35 cellular contexts compared by ENCODE assay signal in the genomic region with DNA sequence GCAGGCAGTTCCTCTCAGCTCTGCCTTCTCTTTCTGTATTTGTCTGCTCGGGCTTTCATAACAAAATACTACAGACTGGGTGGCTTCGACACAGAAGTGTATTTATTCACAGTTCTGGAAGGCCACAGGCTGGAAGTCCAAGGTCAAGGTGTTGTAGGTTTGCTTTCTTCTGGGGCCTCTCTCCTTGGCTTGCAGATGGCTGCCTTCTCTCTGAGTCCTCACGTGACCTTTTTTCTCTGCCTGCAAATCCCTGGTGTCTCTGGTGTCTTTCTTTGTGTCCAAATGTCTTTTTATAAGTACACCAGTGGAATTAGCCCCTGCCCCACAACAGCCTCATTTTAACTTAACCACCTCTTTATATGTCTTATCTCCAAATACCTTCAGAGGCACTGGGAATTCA.
"Had no signal": no experiment of that assay in that cellular context is flagged by ENCODE, and none has a peak within 500 bp of the region (broad histone marks: within the 10 kb centered on the region; RNA-seq: fewer than 3 reads in every experiment).

No MANE protein-coding gene starts in this region.

- H3K27ac ChIP-seq: adrenal gland, body of pancreas, brain microvascular endothelial cell, breast epithelium, VCaP had no signal

- H3K4me3 Mint-ChIP-seq: activated B cell treated with CpG ODN at 0.5 μM for 24 hours; activated CD4-positive, alpha-beta memory T cell treated with anti-CD3 and anti-CD28 coated beads for 36 hours; activated CD4-positive, alpha-beta T cell treated with anti-CD3 and anti-CD28 coated beads, Interleukin-2, amount 10 ng/mL, durations not matched to agents 24 days and 14 days; activated CD8-positive, alpha-beta T cell treated with anti-CD3 and anti-CD28 coated beads for 36 hours; activated naive CD4-positive, alpha-beta T cell treated with anti-CD3 and anti-CD28 coated beads for 36 hours; activated naive CD8-positive, alpha-beta T cell treated with anti-CD3 and anti-CD28 coated beads for 36 hours; activated T-cell treated with anti-CD3 and anti-CD28 coated beads, Interleukin-2, amount 50 U/mL, for 4 hours; activated T-cell treated with anti-CD3 and anti-CD28 coated beads, Interleukin-2, amount 50 U/mL, for 72 hours; activated T-helper 1 cell treated with anti-CD3 and anti-CD28 coated beads, Interleukin-12 subunit alpha, Interleukin-12 subunit beta, Interleukin-2, Interleukin-4 antibody, amounts not matched to agents 30 ng/mL and 10 ng/mL and 1 ng/mL, durations not matched to agents 14 hours and 24 hours and 36 hours; activated T-helper 17 cell treated with anti-CD3 and anti-CD28 coated beads, Interleukin-2, amount 50 U/mL, for 72 hours; T-helper 1 cell treated with Interleukin-12 subunit alpha and Interleukin-12 subunit beta and Interleukin-4 antibody, amounts not matched to agents 30 μg/mL and 1 μg/mL, for 36 hours; T-helper 2 cell treated with Interferon-gamma antibody and Interleukin-4, amounts not matched to agents 5 μg/mL and 100 μg/mL, for 36 hours had no signal

- H3K27ac Mint-ChIP-seq: activated B cell treated with CpG ODN at 0.5 μM for 24 hours; activated CD4-positive, alpha-beta memory T cell treated with anti-CD3 and anti-CD28 coated beads for 36 hours; activated CD4-positive, alpha-beta T cell treated with anti-CD3 and anti-CD28 coated beads, Interleukin-2, amount 10 ng/mL, durations not matched to agents 24 days and 14 days; activated CD8-positive, alpha-beta T cell treated with anti-CD3 and anti-CD28 coated beads for 36 hours; activated naive CD4-positive, alpha-beta T cell treated with anti-CD3 and anti-CD28 coated beads for 36 hours; activated naive CD4-positive, alpha-beta T cell treated with anti-CD3 and anti-CD28 coated beads, Interleukin-2, amount 50 U/mL, for 72 hours; activated naive CD8-positive, alpha-beta T cell treated with anti-CD3 and anti-CD28 coated beads for 36 hours; activated T-cell treated with anti-CD3 and anti-CD28 coated beads, Interleukin-2, amount 50 U/mL, for 72 hours; activated T-helper 1 cell treated with anti-CD3 and anti-CD28 coated beads, Interleukin-12 subunit alpha, Interleukin-12 subunit beta, Interleukin-2, Interleukin-4 antibody, amounts not matched to agents 30 ng/mL and 10 ng/mL and 1 ng/mL, durations not matched to agents 14 hours and 24 hours and 36 hours; activated T-helper 17 cell treated with anti-CD3 and anti-CD28 coated beads, Interleukin-2, amount 50 U/mL, for 72 hours; T-helper 1 cell treated with Interleukin-12 subunit alpha and Interleukin-12 subunit beta and Interleukin-4 antibody, amounts not matched to agents 30 μg/mL and 1 μg/mL, for 36 hours; T-helper 2 cell treated with Interferon-gamma antibody and Interleukin-4, amounts not matched to agents 5 μg/mL and 100 μg/mL, for 36 hours had no signal

- DNase-seq: activated B cell treated with CpG ODN at 0.5 μM for 24 hours; activated CD4-positive, alpha-beta memory T cell treated with anti-CD3 and anti-CD28 coated beads for 36 hours; activated CD4-positive, alpha-beta T cell treated with anti-CD3 and anti-CD28 coated beads for 4 hours; activated CD4-positive, alpha-beta T cell treated with anti-CD3 and anti-CD28 coated beads, Interleukin-2, amount 10 ng/mL, durations not matched to agents 24 days and 14 days; activated CD4-positive, alpha-beta T cell treated with anti-CD3 and anti-CD28 coated beads, Interleukin-2, amount 50 U/mL, for 1 hour; activated CD4-positive, alpha-beta T cell treated with anti-CD3 and anti-CD28 coated beads, Interleukin-2, amount 50 U/mL, for 4 hours; activated CD4-positive, CD25-positive, alpha-beta regulatory T cell treated with anti-CD3 and anti-CD28 coated beads, Interleukin-2, amount 50 U/mL, for 72 hours; activated CD8-positive, alpha-beta memory T cell treated with anti-CD3 and anti-CD28 coated beads, Interleukin-2, amount 50 U/mL, for 4 hours; activated CD8-positive, alpha-beta T cell treated with anti-CD3 and anti-CD28 coated beads for 36 hours; activated effector memory CD4-positive, alpha-beta T cell treated with anti-CD3 and anti-CD28 coated beads, Interleukin-2, amount 50 U/mL, for 16 hours; activated gamma-delta T cell treated with Interleukin-2 at 50 U/mL for 16 hours; activated naive CD4-positive, alpha-beta T cell; activated naive CD4-positive, alpha-beta T cell treated with anti-CD3 and anti-CD28 coated beads for 36 hours; activated naive CD4-positive, alpha-beta T cell treated with anti-CD3 and anti-CD28 coated beads, Interleukin-2, amount 50 U/mL, for 16 hours; activated naive CD8-positive, alpha-beta T cell treated with anti-CD3 and anti-CD28 coated beads for 36 hours; activated T-cell treated with anti-CD3 and anti-CD28 coated beads for 4 hours; activated T-cell treated with anti-CD3 and anti-CD28 coated beads, Interleukin-2, amount 50 U/mL, for 1 hour; activated T-cell treated with anti-CD3 and anti-CD28 coated beads, Interleukin-2, amount 50 U/mL, for 4 hours; activated T-cell treated with anti-CD3 and anti-CD28 coated beads, Interleukin-2, amount 50 U/mL, for 72 hours; adrenal gland; amniotic stem cell; aorta; body of pancreas; brain microvascular endothelial cell; central memory CD4-positive, alpha-beta T cell; T-helper 1 cell; T-helper 2 cell; T-helper 9 cell had no signal

- H3K27me3 ChIP-seq: adrenal gland, body of pancreas, brain microvascular endothelial cell, breast epithelium had no signal

- H3K9me3 Mint-ChIP-seq: activated B cell treated with CpG ODN at 0.5 μM for 24 hours; activated CD4-positive, alpha-beta memory T cell treated with anti-CD3 and anti-CD28 coated beads for 36 hours; activated CD4-positive, alpha-beta T cell treated with anti-CD3 and anti-CD28 coated beads, Interleukin-2, amount 10 ng/mL, durations not matched to agents 24 days and 14 days; activated CD8-positive, alpha-beta T cell treated with anti-CD3 and anti-CD28 coated beads for 36 hours; activated naive CD4-positive, alpha-beta T cell treated with anti-CD3 and anti-CD28 coated beads for 36 hours; activated naive CD4-positive, alpha-beta T cell treated with anti-CD3 and anti-CD28 coated beads, Interleukin-2, amount 50 U/mL, for 72 hours; activated naive CD8-positive, alpha-beta T cell treated with anti-CD3 and anti-CD28 coated beads for 36 hours; activated T-cell treated with anti-CD3 and anti-CD28 coated beads, Interleukin-2, amount 50 U/mL, for 4 hours; activated T-cell treated with anti-CD3 and anti-CD28 coated beads, Interleukin-2, amount 50 U/mL, for 72 hours; activated T-helper 1 cell treated with anti-CD3 and anti-CD28 coated beads, Interleukin-12 subunit alpha, Interleukin-12 subunit beta, Interleukin-2, Interleukin-4 antibody, amounts not matched to agents 30 ng/mL and 10 ng/mL and 1 ng/mL, durations not matched to agents 14 hours and 24 hours and 36 hours; activated T-helper 17 cell treated with anti-CD3 and anti-CD28 coated beads, Interleukin-2, amount 50 U/mL, for 72 hours; T-helper 1 cell treated with Interleukin-12 subunit alpha and Interleukin-12 subunit beta and Interleukin-4 antibody, amounts not matched to agents 30 μg/mL and 1 μg/mL, for 36 hours; T-helper 2 cell treated with Interferon-gamma antibody and Interleukin-4, amounts not matched to agents 5 μg/mL and 100 μg/mL, for 36 hours had no signal

- H3K4me3 ChIP-seq: adrenal gland, body of pancreas, breast epithelium had no signal

- H3K4me1 ChIP-seq: adrenal gland, body of pancreas, breast epithelium had no signal

- H3K9me3 ChIP-seq: adrenal gland, body of pancreas, breast epithelium had no signal

- H3K36me3 Mint-ChIP-seq: activated CD4-positive, alpha-beta memory T cell treated with anti-CD3 and anti-CD28 coated beads for 36 hours; activated naive CD8-positive, alpha-beta T cell treated with anti-CD3 and anti-CD28 coated beads for 36 hours had no signal

- H3K36me3 ChIP-seq: adrenal gland, brain microvascular endothelial cell, breast epithelium had no signal

- H3K27me3 Mint-ChIP-seq: activated naive CD8-positive, alpha-beta T cell treated with anti-CD3 and anti-CD28 coated beads for 36 hours had no signal

- H3K4me1 Mint-ChIP-seq: activated B cell treated with CpG ODN at 0.5 μM for 24 hours; activated CD4-positive, alpha-beta T cell treated with anti-CD3 and anti-CD28 coated beads, Interleukin-2, amount 10 ng/mL, durations not matched to agents 24 days and 14 days; activated naive CD8-positive, alpha-beta T cell treated with anti-CD3 and anti-CD28 coated beads for 36 hours; activated T-helper 17 cell treated with anti-CD3 and anti-CD28 coated beads, Interleukin-2, amount 50 U/mL, for 72 hours had no signal

- ATAC-seq: activated CD8-positive, alpha-beta T cell treated with anti-CD3 and anti-CD28 coated beads for 36 hours; activated naive CD4-positive, alpha-beta T cell treated with anti-CD3 and anti-CD28 coated beads, Interleukin-2, amount 50 U/mL, for 72 hours; activated T-cell treated with anti-CD3 and anti-CD28 coated beads, Interleukin-2, amount 50 U/mL, for 4 hours; activated T-cell treated with anti-CD3 and anti-CD28 coated beads, Interleukin-2, amount 50 U/mL, for 72 hours; activated T-helper 17 cell treated with anti-CD3 and anti-CD28 coated beads, Interleukin-2, amount 50 U/mL, for 72 hours; body of pancreas had no signal
